Comparison of ENCODE assay signal across 1 cellular context in the genomic region with DNA sequence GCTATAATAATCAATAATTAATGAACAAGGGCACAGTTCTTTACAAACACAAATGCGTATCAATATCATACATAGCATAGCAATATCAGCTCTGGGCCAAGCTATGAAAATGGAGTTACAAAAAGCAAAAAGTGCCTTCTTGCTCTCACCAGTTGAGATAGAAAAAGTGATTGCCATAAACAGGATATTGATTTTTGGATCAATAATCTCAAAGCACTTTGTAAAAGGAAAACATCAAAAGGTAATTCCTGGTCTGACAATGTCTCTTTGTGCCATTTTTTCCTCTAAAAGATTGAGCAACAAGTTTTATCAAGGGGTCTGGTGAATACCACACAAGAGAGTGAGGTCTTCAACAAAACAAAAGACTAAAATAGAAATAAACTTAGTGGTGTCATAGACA.
TF ChIP-seq lines count a peak whose summit lies in the region.

No MANE protein-coding gene starts in this region.

TF ChIP-seq in HepG2, 621 proteins besides CTCF, POLR2A, EP300 and RAD21 (continued from another document):
- TF ChIP-seq ZBTB8A (CRISPR knock-in tag; IDR thresholded peaks at IDR 0.05; ENCODE audit: borderline replicate concordance, low read depth) (no peak), RBM22 (optimal IDR thresholded peaks at IDR 0.05; ENCODE audit: low read length) (no peak), KDM6A (CRISPR knock-in tag; IDR thresholded peaks at IDR 0.05; ENCODE audit: low read depth) (no peak), KAT2B (IDR thresholded peaks at IDR 0.05; ENCODE audit: borderline replicate concordance, low read depth, low read length) (peak; percentile 91), HMG20B (CRISPR knock-in tag; conservative IDR thresholded peaks at IDR 0.05) (no peak), FOXP1 (IDR thresholded peaks at IDR 0.05) (no peak), FOXP1 (CRISPR knock-in tag; IDR thresholded peaks at IDR 0.05) (no peak)
